In genomic region chr12:123282111-123282510, GRCh38 we compare ENCODE assay signal across 22 cellular contexts.
"Had no signal": no experiment of that assay in that cellular context is flagged by ENCODE, and none has a peak within 500 bp of the region (broad histone marks: within the 10 kb centered on the region; RNA-seq: fewer than 3 reads in every experiment).

No MANE protein-coding gene starts in this region.

- H3K4me3 ChIP-seq: coronary artery, dorsolateral prefrontal cortex, esophagus squamous epithelium, gastrocnemius medialis, heart right ventricle, left lung, lower lobe of right lung, mucosa of descending colon had no signal

- H3K9me3 Mint-ChIP-seq: mesothelial cell of epicardium had no signal

- H3K9me3 ChIP-seq: esophagus squamous epithelium, gastrocnemius medialis, heart right ventricle, left lung, lower lobe of right lung, mucosa of descending colon had no signal

- H3K4me1 ChIP-seq: esophagus squamous epithelium, gastrocnemius medialis, lower lobe of right lung had no signal

- DNase-seq: dermis blood vessel endothelial cell; effector CD4-positive, alpha-beta T cell; effector memory CD4-positive, alpha-beta T cell; erythroblast; esophagus squamous epithelium; foreskin fibroblast; foreskin melanocyte; gastrocnemius medialis; glutamatergic neuron; heart right ventricle; hippocampal formation; left cardiac atrium; left ventricle myocardium superior; lower lobe of right lung; mesenchymal stem cell; mucosa of descending colon had no signal

- H3K27ac ChIP-seq: coronary artery, dorsolateral prefrontal cortex, epithelial cell of prostate, esophagus squamous epithelium, gastrocnemius medialis, heart right ventricle, left lung, lower lobe of right lung had no signal

- ATAC-seq: esophagus mucosa, gastrocnemius medialis, heart right ventricle, left cardiac atrium, left lung, left ventricle myocardium superior, lower lobe of right lung, mucosa of descending colon had no signal

- H3K27me3 ChIP-seq: dorsolateral prefrontal cortex, esophagus squamous epithelium, gastrocnemius medialis, heart right ventricle, left lung had no signal

- H3K36me3 Mint-ChIP-seq: mesothelial cell of epicardium had no signal

- H3K36me3 ChIP-seq: esophagus squamous epithelium, gastrocnemius medialis, heart right ventricle, left lung, lower lobe of right lung had no signal

- H3K4me3 Mint-ChIP-seq: mesothelial cell of epicardium had no signal

- H3K27ac Mint-ChIP-seq: mesothelial cell of epicardium had no signal

- H3K4me1 Mint-ChIP-seq: mesothelial cell of epicardium had no signal
